ENCODE assay signal across 18 cellular contexts in the genomic region with DNA sequence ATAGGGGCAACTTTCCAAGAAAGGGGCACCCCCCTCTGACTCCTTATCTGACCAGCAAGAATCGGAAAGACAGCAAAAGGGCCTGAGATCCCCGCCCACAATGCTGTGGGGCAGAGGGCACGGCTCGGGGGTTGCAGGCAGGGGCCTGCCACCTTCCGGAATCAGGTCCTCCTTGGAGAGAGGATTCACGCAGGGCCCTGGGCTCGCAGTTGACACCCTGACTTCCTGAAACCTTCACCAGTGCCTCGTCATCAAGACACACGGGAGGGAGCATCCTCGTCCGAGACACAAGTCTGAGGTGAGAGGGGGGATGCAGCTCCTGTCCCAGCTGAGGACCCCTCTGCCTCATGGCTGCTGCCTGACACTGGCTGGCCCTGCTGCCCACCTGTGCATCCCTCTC.
DNase-seq lines count a peak whose midpoint lies in the region; ATAC-seq, FAIRE-seq and TF ChIP-seq lines count a peak whose summit lies in the region.
"Had no signal": no experiment of that assay in that cellular context is flagged by ENCODE, and none has a peak within 500 bp of the region (broad histone marks: within the 10 kb centered on the region; RNA-seq: fewer than 3 reads in every experiment).

No MANE protein-coding gene starts in this region.

- H3K27me3 Mint-ChIP-seq in effector memory CD8-positive, alpha-beta T cell = no peaks in the 10 kb centered on the region
- H3K27me3 Mint-ChIP-seq in T-helper 17 cell = no peaks in the 10 kb centered on the region

- no peak for ATAC-seq in Right ventricle myocardium inferior
- no peak for ATAC-seq in effector memory CD8-positive, alpha-beta T cell (replicated peaks)
- ATAC-seq in T-helper 17 cell = no peak
- ATAC-seq: A549; CD8-positive, alpha-beta T cell; HepG2 had no signal

- H3K36me3 ChIP-seq in left ventricle myocardium inferior = peaks cover 11% of the 10 kb centered on the region
- peaks cover 22% of the 10 kb centered on the region for H3K36me3 ChIP-seq in BLaER1
- peaks cover 0 to 4% of the 10 kb centered on the region in 2 donors for H3K36me3 ChIP-seq in kidney (ENCODE audit: control insufficient read depth in 1 of 2, insufficient read depth in 2 of 2, low read length in 2 of 2)

- H3K9me3 Mint-ChIP-seq in effector memory CD8-positive, alpha-beta T cell = no peaks in the 10 kb centered on the region
- H3K9me3 Mint-ChIP-seq: CD8-positive, alpha-beta T cell; H9 had no signal

- FAIRE-seq in kidney (lab: Jason Lieb, UNC) = no peak
- FAIRE-seq: A549, GM19239, H1, HepG2 had no signal

- no peaks in the 10 kb centered on the region for H3K4me1 Mint-ChIP-seq in effector memory CD8-positive, alpha-beta T cell (ENCODE audit: low read depth in 2 of 2)
- peaks cover 2% of the 10 kb centered on the region for H3K4me1 Mint-ChIP-seq in T-helper 17 cell

- peaks cover 48% of the 10 kb centered on the region for H4K20me1 ChIP-seq in BLaER1

- peak overlapping the region; percentile 77 for H3K4me2 ChIP-seq in BLaER1
- H3K4me2 ChIP-seq: A549 had no signal

- H3K4me3 Mint-ChIP-seq in effector memory CD8-positive, alpha-beta T cell = no peak overlapping the region
- H3K4me3 Mint-ChIP-seq in T-helper 17 cell = no peak overlapping the region
- H3K4me3 Mint-ChIP-seq: CD8-positive, alpha-beta T cell; H9 had no signal

- H3K9me3 ChIP-seq in left ventricle myocardium inferior (replicated peaks) = peaks cover 17% of the 10 kb centered on the region
- H3K9me3 ChIP-seq in BLaER1 = peaks cover 8% of the 10 kb centered on the region
- H3K9me3 ChIP-seq in kidney (ENCODE audit: control insufficient read depth in 1 of 2, low read length in 2 of 2) = peaks cover 0 to 10% of the 10 kb centered on the region in 2 donors
- no peaks in the 10 kb centered on the region for H3K9me3 ChIP-seq in T-helper 17 cell (ENCODE audit: control insufficient read depth, low read length, poor library complexity, severe bottlenecking)
- H3K9me3 ChIP-seq: A549 had no signal

- no peaks in the 10 kb centered on the region for H3K27me3 ChIP-seq in left ventricle myocardium inferior (ENCODE audit: low read depth)
- no peaks in the 10 kb centered on the region for H3K27me3 ChIP-seq in BLaER1

- H3K27ac Mint-ChIP-seq in effector memory CD8-positive, alpha-beta T cell = peak overlapping the region; percentile 44 to 53
- H3K27ac Mint-ChIP-seq in T-helper 17 cell = no peak overlapping the region
- H3K27ac Mint-ChIP-seq: CD8-positive, alpha-beta T cell; H9 had no signal

- H3K4me1 ChIP-seq in left ventricle myocardium inferior (peaks cover 12% of the 10 kb centered on the region), BLaER1 (peaks cover 25% of the 10 kb centered on the region), kidney (ENCODE audit: control insufficient read depth in 1 of 2, insufficient read depth in 1 of 2, low read depth in 1 of 2, low read length in 2 of 2) (no peaks in the 10 kb centered on the region)
- H3K4me1 ChIP-seq: A549 had no signal

- H3K36me3 Mint-ChIP-seq in effector memory CD8-positive, alpha-beta T cell (ENCODE audit: insufficient read depth) = peaks cover 5% of the 10 kb centered on the region
- H3K36me3 Mint-ChIP-seq in T-helper 17 cell (ENCODE audit: low read depth) = no peaks in the 10 kb centered on the region

- intact Hi-C loops in Right ventricle myocardium inferior (cut with DNase I) = no loop called here
- intact Hi-C loops in left ventricle myocardium inferior (cut with micrococcal nuclease) = no loop called here
- intact Hi-C loops in kidney (cut with DNase I) = no loop called here

- DNase-seq in Right ventricle myocardium inferior (ENCODE audit: missing footprints) = peak; percentile 42
- DNase-seq in left ventricle myocardium inferior = no peak
- DNase-seq in effector memory CD8-positive, alpha-beta T cell = no peak
- peak; percentile 49 for DNase-seq in kidney
- no peak for DNase-seq in putamen (ENCODE audit: low spot score)
- no peak for DNase-seq in T-helper 17 cell
- DNase-seq: AML-193; Calu3; CD8-positive, alpha-beta T cell; DMS79 treated with DMSO at 0.1 percent for 48 hours; GF-D8; H9 had no signal

- no peak overlapping the region for H3K27ac ChIP-seq in left ventricle myocardium inferior (replicated peaks)
- no peak overlapping the region; the same call in 1 of the 2 replicates for H3K27ac ChIP-seq in BLaER1
- H3K27ac ChIP-seq in kidney (ENCODE audit: low read depth in 2 of 2, low read length in 2 of 2) = no peak overlapping the region
- H3K27ac ChIP-seq: 22Rv1, A549 had no signal

- H3K4me3 ChIP-seq in left ventricle myocardium inferior (no peak overlapping the region), BLaER1 (no peak overlapping the region), kidney (ENCODE audit: low read length in 2 of 2) (no peak overlapping the region)
- H3K4me3 ChIP-seq: A549 had no signal

- H3K9ac ChIP-seq in BLaER1 (no peak overlapping the region), kidney (ENCODE audit: low read length in 2 of 2) (no peak overlapping the region)

- no peak for TF ChIP-seq CTCF in left ventricle myocardium inferior (IDR thresholded peaks at IDR 0.05; ENCODE audit: borderline replicate concordance)
- TF ChIP-seq CTCF in kidney (IDR thresholded peaks at IDR 0.05; ENCODE audit: borderline replicate concordance, extremely low read depth, insufficient read depth) = no peak

Comparison
In these comparisons a context has a peak if more than half of its experiments do, and no peak if none do; other contexts are left out.
1. DNase-seq: peak in Right ventricle myocardium inferior (single experiment) and kidney (single experiment); none in left ventricle myocardium inferior (single experiment), effector memory CD8-positive, alpha-beta T cell (0 of 3), putamen (single experiment) and T-helper 17 cell (0 of 3).